In genomic region chr15:94667109-94667508, GRCh38 we compare ENCODE assay signal across 30 cellular contexts.
"Had no signal": no experiment of that assay in that cellular context is flagged by ENCODE, and none has a peak within 500 bp of the region (broad histone marks: within the 10 kb centered on the region; RNA-seq: fewer than 3 reads in every experiment).

No MANE protein-coding gene starts in this region.

- ATAC-seq: naive thymus-derived CD8-positive, alpha-beta T cell; psoas muscle; right cardiac atrium; stimulated activated memory B cell treated with anti-CD40 and anti-IgM and Interleukin-4, amounts not matched to agents 10 μg/mL and 1 μg/mL and 100 μg/mL, for 72 hours; upper lobe of right lung had no signal

- H3K36me3 Mint-ChIP-seq: naive B cell; naive thymus-derived CD8-positive, alpha-beta T cell; natural killer cell treated with Interleukin-12 subunit alpha and Interleukin-12 subunit beta and Interleukin-15 and Interleukin-18, amount 100 ng/mL, for 72 hours; stimulated activated memory B cell treated with anti-CD40 and anti-IgM and Interleukin-4, amounts not matched to agents 10 μg/mL and 1 μg/mL and 100 μg/mL, for 72 hours; type B pancreatic cell had no signal

- H3K27me3 ChIP-seq: ovary, right lobe of liver, sigmoid colon, suprapubic skin, testis, tibial artery, transverse colon, upper lobe of right lung, vagina had no signal

- H3K36me3 ChIP-seq: ovary, right lobe of liver, sigmoid colon, suprapubic skin, tibial artery, transverse colon, upper lobe of right lung, vagina had no signal

- H3K27ac Mint-ChIP-seq: naive B cell; natural killer cell treated with Interleukin-12 subunit alpha and Interleukin-12 subunit beta and Interleukin-15 and Interleukin-18, amount 100 ng/mL, for 72 hours; progenitor cell of endocrine pancreas; stimulated activated memory B cell treated with anti-CD40 and anti-IgM and Interleukin-4, amounts not matched to agents 10 μg/mL and 1 μg/mL and 100 μg/mL, for 72 hours; stimulated activated naive CD8-positive, alpha-beta T cell treated with anti-CD3 and anti-CD28 coated beads, Interleukin-15, Interleukin-2, amounts not matched to agents 100 ng/mL and 50 ng/mL, for 24 hours; type B pancreatic cell had no signal

- H3K9me3 Mint-ChIP-seq: naive B cell; natural killer cell treated with Interleukin-12 subunit alpha and Interleukin-12 subunit beta and Interleukin-15 and Interleukin-18, amount 100 ng/mL, for 72 hours; stimulated activated memory B cell treated with anti-CD40 and anti-IgM and Interleukin-4, amounts not matched to agents 10 μg/mL and 1 μg/mL and 100 μg/mL, for 72 hours; stimulated activated naive CD8-positive, alpha-beta T cell treated with anti-CD3 and anti-CD28 coated beads, Interleukin-15, Interleukin-2, amounts not matched to agents 100 ng/mL and 50 ng/mL, for 24 hours had no signal

- H3K4me1 ChIP-seq: parathyroid adenoma, psoas muscle, right lobe of liver, suprapubic skin, upper lobe of right lung had no signal

- H3K9ac ChIP-seq: parathyroid adenoma had no signal

- DNase-seq: naive B cell; naive thymus-derived CD8-positive, alpha-beta T cell; nephron progenitor cell; occipital lobe; ovary; posterior cingulate gyrus; psoas muscle; right cardiac atrium; right lobe of liver; sigmoid colon; small intestine; stimulated activated CD4-positive, alpha-beta T cell treated with anti-CD3 and anti-CD28 coated beads, Interleukin-15, amount 100 ng/mL, for 24 hours; stimulated activated CD4-positive, alpha-beta T cell treated with anti-CD3 and anti-CD28 coated beads, Interleukin-2, amount 100 ng/mL, for 24 hours; stimulated activated CD4-positive, alpha-beta T cell treated with anti-CD3 and anti-CD28 coated beads, Interleukin-2, amount 100 ng/mL, for 48 hours; stimulated activated CD4-positive, alpha-beta T cell treated with anti-CD3 and anti-CD28 coated beads, Interleukin-4, amount 100 ng/mL, for 24 hours; stimulated activated naive CD4-positive, alpha-beta T cell; substantia nigra; testis; tibial artery; transverse colon; upper lobe of right lung had no signal

- H2AFZ ChIP-seq: parathyroid adenoma had no signal

- H3K4me1 Mint-ChIP-seq: naive B cell; naive thymus-derived CD8-positive, alpha-beta T cell; stimulated activated memory B cell treated with anti-CD40 and anti-IgM and Interleukin-4, amounts not matched to agents 10 μg/mL and 1 μg/mL and 100 μg/mL, for 72 hours had no signal

- H3K27ac ChIP-seq: ovary, parathyroid adenoma, psoas muscle, right lobe of liver, sigmoid colon, suprapubic skin, testis, tibial artery, transverse colon, upper lobe of right lung, vagina had no signal

- H3K9me3 ChIP-seq: ovary, psoas muscle, right lobe of liver, sigmoid colon, suprapubic skin, testis, tibial artery, transverse colon, upper lobe of right lung, vagina had no signal

- H3K4me3 ChIP-seq: ovary, psoas muscle, right lobe of liver, sigmoid colon, suprapubic skin, testis, tibial artery, transverse colon, upper lobe of right lung, vagina had no signal

- H3K4me3 Mint-ChIP-seq: naive B cell; naive thymus-derived CD8-positive, alpha-beta T cell; natural killer cell treated with Interleukin-12 subunit alpha and Interleukin-12 subunit beta and Interleukin-15 and Interleukin-18, amount 100 ng/mL, for 72 hours; nephron progenitor cell; neural crest cell; stimulated activated memory B cell treated with anti-CD40 and anti-IgM and Interleukin-4, amounts not matched to agents 10 μg/mL and 1 μg/mL and 100 μg/mL, for 72 hours; stimulated activated naive CD8-positive, alpha-beta T cell treated with anti-CD3 and anti-CD28 coated beads, Interleukin-15, Interleukin-2, amounts not matched to agents 100 ng/mL and 50 ng/mL, for 24 hours; type B pancreatic cell had no signal
